In genomic region chr14:22070119-22070982, GRCh38 we compare ENCODE assay signal across 8 cellular contexts.
DNase-seq lines count a peak whose midpoint lies in the region; ATAC-seq, FAIRE-seq and TF ChIP-seq lines count a peak whose summit lies in the region.

No MANE protein-coding gene starts in this region.

- no peak for TF ChIP-seq POLR2A in GM12892 (IDR thresholded peaks at IDR 0.05; ENCODE audit: low read depth, low read length)

- ATAC-seq in HG02678 (IDR thresholded peaks at IDR 0.05; ENCODE audit: unreplicated experiment) (peak; percentile 30), RWPE2 (ENCODE audit: low read depth) (peak; percentile 69)
- ATAC-seq in naive thymus-derived CD4-positive, alpha-beta T cell, result peak; percentile 77

- POLR2A ChIA-PET in naive thymus-derived CD4-positive, alpha-beta T cell (lab: Charles Lee), result interaction anchor here (0.6 to 3.5 kb wide), 15 partner anchors 9 to 486 kb away, joined by 3 to 25 read pairs (median 4); no protein-coding TSS in a partner anchor

- H3K36me3 Mint-ChIP-seq in brain, result no peaks in the 10 kb centered on the region
- peaks cover 0 to 4% (median 0%) of the 10 kb centered on the region in 5 donors for H3K36me3 Mint-ChIP-seq in naive thymus-derived CD4-positive, alpha-beta T cell

- H3K27me3 Mint-ChIP-seq in brain, result peaks cover 14% of the 10 kb centered on the region
- no peaks in the 10 kb centered on the region for H3K27me3 Mint-ChIP-seq in naive thymus-derived CD4-positive, alpha-beta T cell

- H3K4me3 Mint-ChIP-seq in brain, result peak overlapping the region in 3 of 5 experiments; percentile 58 to 69 (median 65)
- H3K4me3 Mint-ChIP-seq in naive thymus-derived CD4-positive, alpha-beta T cell, result peak overlapping the region; percentile 90 to 97 (median 93)

- peaks cover 8% of the 10 kb centered on the region for H3K4me1 ChIP-seq in RWPE2 (ENCODE audit: insufficient read depth, poor library complexity, severe bottlenecking)
- peaks cover 9 to 13% of the 10 kb centered on the region in 2 donors for H3K4me1 ChIP-seq in naive thymus-derived CD4-positive, alpha-beta T cell (ENCODE audit: control insufficient read depth in 2 of 2, insufficient read depth in 2 of 2, low read length in 2 of 2)

- peak; percentile 36 for FAIRE-seq in GM12892 (lab: Jason Lieb, UNC)

- no peak for TF ChIP-seq CTCF in RWPE2 (IDR thresholded peaks at IDR 0.05; ENCODE audit: poor library complexity, severe bottlenecking)
- TF ChIP-seq CTCF in brain (conservative IDR thresholded peaks at IDR 0.05), result no peak

- H3K27me3 ChIP-seq in RWPE2 (ENCODE audit: insufficient read depth, poor library complexity, severe bottlenecking), result peaks cover 46% of the 10 kb centered on the region
- H3K27me3 ChIP-seq in naive thymus-derived CD4-positive, alpha-beta T cell (ENCODE audit: control insufficient read depth in 2 of 2, insufficient read depth in 2 of 2, low read length in 2 of 2), result no peaks in the 10 kb centered on the region

- peaks cover 0 to 3% (median 0%) of the 10 kb centered on the region in 5 experiments for H3K9me3 Mint-ChIP-seq in brain
- H3K9me3 Mint-ChIP-seq in naive thymus-derived CD4-positive, alpha-beta T cell, result peaks cover 0 to 7% (median 2%) of the 10 kb centered on the region in 11 donors

- in situ Hi-C loops in G401 (cut with HindIII; ENCODE audit: low sequenced_read_pairs), result no loop called here

- H3K9me3 ChIP-seq in RWPE2 (ENCODE audit: severe bottlenecking), result peaks cover 5% of the 10 kb centered on the region
- no peaks in the 10 kb centered on the region for H3K9me3 ChIP-seq in naive thymus-derived CD4-positive, alpha-beta T cell (ENCODE audit: control insufficient read depth in 2 of 3, low read length in 3 of 3)

- H3K27ac ChIP-seq in RWPE2 (ENCODE audit: poor library complexity, severe bottlenecking), result no peak overlapping the region
- H3K27ac ChIP-seq in naive thymus-derived CD4-positive, alpha-beta T cell (ENCODE audit: low read depth, low read length), result peak overlapping the region; percentile 63

- H3K4me3 ChIP-seq in RWPE2 (ENCODE audit: severe bottlenecking), result no peak overlapping the region
- H3K4me3 ChIP-seq in naive thymus-derived CD4-positive, alpha-beta T cell (ENCODE audit: low read length), result peak overlapping the region; percentile 83

- peaks cover 6% of the 10 kb centered on the region for H3K4me1 Mint-ChIP-seq in brain
- peaks cover 11 to 64% (median 59%) of the 10 kb centered on the region in 7 donors for H3K4me1 Mint-ChIP-seq in naive thymus-derived CD4-positive, alpha-beta T cell

- no peak overlapping the region for H3K27ac Mint-ChIP-seq in brain
- peak overlapping the region; percentile 90 to 97 (median 95) for H3K27ac Mint-ChIP-seq in naive thymus-derived CD4-positive, alpha-beta T cell

- intact Hi-C loops in naive thymus-derived CD4-positive, alpha-beta T cell (cut with micrococcal nuclease), result loop anchor here (1.0 to 5.0 kb wide), 3 partner anchors 18 to 37 kb away; no protein-coding TSS in a partner anchor

- CTCF ChIA-PET in naive thymus-derived CD4-positive, alpha-beta T cell (lab: Charles Lee), result interaction anchor here (0.6 to 1.7 kb wide), 10 partner anchors 10 to 892 kb away, joined by 3 to 10 read pairs (median 4); no protein-coding TSS in a partner anchor

- no peaks in the 10 kb centered on the region for H3K36me3 ChIP-seq in RWPE2 (ENCODE audit: low read depth)
- H3K36me3 ChIP-seq in naive thymus-derived CD4-positive, alpha-beta T cell (ENCODE audit: control insufficient read depth in 2 of 3, insufficient read depth in 3 of 3, low read length in 3 of 3), result no peaks in the 10 kb centered on the region

- no peak for DNase-seq in GM12892 (ENCODE audit: insufficient read length)
- no peak for DNase-seq in RWPE2 (ENCODE audit: low spot score)
- DNase-seq in naive thymus-derived CD4-positive, alpha-beta T cell, result peak in 7 of 9 donors; percentile 41 to 74 (median 69)
- no peak for DNase-seq in RKO (ENCODE audit: low spot score)
- no peak for DNase-seq in COLO829 (ENCODE audit: low spot score)
- DNase-seq in G401 (ENCODE audit: low spot score), result no peak

Comparison
In these comparisons a context has a peak if more than half of its experiments do, and no peak if none do; other contexts are left out.
1. DNase-seq: peak in naive thymus-derived CD4-positive, alpha-beta T cell (7 of 9); none in GM12892 (single experiment), RWPE2 (single experiment), RKO (single experiment), COLO829 (single experiment) and G401 (single experiment).
2. H3K27ac Mint-ChIP-seq: peak in naive thymus-derived CD4-positive, alpha-beta T cell (9 of 9); none in brain (0 of 5).
3. Peak in every context shown above with its lines, with median percentiles within 50 percentile points of each other: ATAC-seq.